8 cellular contexts compared by ENCODE assay signal in the genomic region with DNA sequence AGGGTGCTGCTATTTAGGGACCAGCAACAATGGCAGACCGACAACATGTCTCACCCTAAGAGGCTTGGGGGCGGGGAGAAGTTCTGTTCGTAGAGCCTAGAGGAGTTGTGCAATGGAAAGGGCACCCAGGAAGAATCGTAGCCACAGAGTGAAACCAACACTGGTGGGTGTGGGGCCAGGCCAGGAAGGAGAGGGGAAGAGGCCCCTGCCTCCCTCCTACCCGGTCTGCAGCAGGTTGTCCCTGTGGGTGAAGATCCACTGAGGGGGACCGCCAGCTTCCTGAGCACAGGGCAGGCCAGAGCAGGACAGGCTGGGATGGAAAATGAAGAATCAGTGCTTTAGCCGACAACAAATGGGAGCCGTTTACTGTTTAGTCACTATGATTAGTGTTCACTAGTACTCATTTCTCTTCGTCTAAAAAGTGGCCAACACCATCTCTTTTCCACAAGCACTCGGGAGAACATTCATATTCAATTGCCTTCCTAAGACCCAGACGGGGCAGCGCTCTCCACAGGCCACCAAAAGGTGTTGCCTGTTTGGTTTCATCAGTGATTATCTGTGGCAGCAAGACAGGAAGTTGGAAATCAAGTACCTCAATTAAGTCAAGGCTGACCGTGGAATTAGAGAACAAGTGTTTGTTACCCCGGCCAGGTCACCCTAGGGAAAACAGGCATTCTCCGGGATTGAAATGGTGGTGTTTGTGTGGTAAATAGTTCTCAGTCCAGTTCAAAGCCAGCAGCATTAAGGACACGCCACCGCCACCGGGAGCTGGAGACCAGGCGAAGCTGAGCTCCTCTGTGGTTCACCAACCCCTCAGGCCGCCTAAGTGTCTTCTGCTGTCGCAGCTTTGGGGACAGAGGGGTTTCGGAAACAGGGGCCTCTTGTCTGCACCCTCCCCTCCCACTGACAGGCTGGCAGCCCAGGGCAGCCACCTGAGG. TPM values are rescaled to one million over a fixed set of nuclear protein-coding genes. Genes with fewer than 3 reads are reported as not detected.
A peak's percentile ranks its signal among the peaks of the same experiment; 100 is the strongest.
DNase-seq lines count a peak whose midpoint lies in the region; ATAC-seq and TF ChIP-seq lines count a peak whose summit lies in the region.

No MANE protein-coding gene starts in this region.

- no peak for TF ChIP-seq POLR2A in gastrocnemius medialis (IDR thresholded peaks at IDR 0.05)

- H3K9me2 ChIP-seq in OCI-LY1 (ENCODE audit: low read depth, low read length), result no peaks in the 10 kb centered on the region

- DNase-seq in activated effector memory CD4-positive, alpha-beta T cell treated with anti-CD3 and anti-CD28 coated beads, Interleukin-2, amount 50 U/mL, for 16 hours, result peak; percentile 82
- DNase-seq in right atrium auricular region (ENCODE audit: low spot score) (no peak), gastrocnemius medialis (peak in 1 of 2 donors; percentile 36), NCI-H1105 (lab: John Stamatoyannopoulos, UW) (no peak)

- H3K9me3 ChIP-seq in OCI-LY1 (ENCODE audit: low read length), result no peaks in the 10 kb centered on the region
- H3K9me3 ChIP-seq in right atrium auricular region, result no peaks in the 10 kb centered on the region
- no peaks in the 10 kb centered on the region for H3K9me3 ChIP-seq in gastrocnemius medialis

- TF ChIP-seq CTCF in OCI-LY1 (IDR thresholded peaks at IDR 0.05; ENCODE audit: low read length), result peak; percentile 4; the same call in 1 of the 2 replicates
- no peak for TF ChIP-seq CTCF in right atrium auricular region (IDR thresholded peaks at IDR 0.05)
- TF ChIP-seq CTCF in gastrocnemius medialis (IDR thresholded peaks at IDR 0.05 in 4 of 5, conservative IDR thresholded peaks at IDR 0.05 in 1 of 5), result no peak

- intact Hi-C loops in gastrocnemius medialis (cut with DNase I; ENCODE audit: low total_unique reads), result loop anchor here (1.0 kb wide), 3 partner anchors 48 to 101 kb away; partner anchors contain the start of gene TUBGCP3

- H2AFZ ChIP-seq in OCI-LY1 (ENCODE audit: low read length), result no peak overlapping the region

- 0 out of 2 replicates have a peak, but pooled peaks cover 2% of the 10 kb centered on the region for H4K20me1 ChIP-seq in OCI-LY1 (ENCODE audit: insufficient read depth, low read length)

- peak overlapping the region; percentile 75 for H3K4me2 ChIP-seq in OCI-LY1 (ENCODE audit: low read length)

- H3K27ac ChIP-seq in OCI-LY1 (ENCODE audit: low read depth, low read length, poor library complexity, severe bottlenecking) (no peak overlapping the region), right atrium auricular region (peak overlapping the region; percentile 95 to 98), gastrocnemius medialis (peak overlapping the region; percentile 84 to 96 (median 90))

- H3K27me3 ChIP-seq in OCI-LY1 (ENCODE audit: insufficient read depth, low read length) (peaks cover 14% of the 10 kb centered on the region), right atrium auricular region (no peaks in the 10 kb centered on the region), gastrocnemius medialis (no peaks in the 10 kb centered on the region)

- H3K4me3 ChIP-seq in OCI-LY1 (ENCODE audit: low read depth, low read length, poor library complexity, severe bottlenecking) (peak overlapping the region; percentile 85), right atrium auricular region (peak overlapping the region; percentile 69 to 81), gastrocnemius medialis (peak overlapping the region; percentile 71 to 92 (median 79))

- peaks cover 41% of the 10 kb centered on the region for H3K4me1 ChIP-seq in OCI-LY1 (ENCODE audit: insufficient read depth, low read length, severe bottlenecking)
- peaks cover 0 to 33% of the 10 kb centered on the region in 2 donors for H3K4me1 ChIP-seq in right atrium auricular region
- peaks cover 16 to 23% of the 10 kb centered on the region in 2 donors for H3K4me1 ChIP-seq in gastrocnemius medialis

- peak; percentile 0 for ATAC-seq in GM19455 (IDR thresholded peaks at IDR 0.05; ENCODE audit: unreplicated experiment)
- ATAC-seq in gastrocnemius medialis, result peak in 1 of 2 donors; percentile 10
- no peak for ATAC-seq in HG02885 (IDR thresholded peaks at IDR 0.05; ENCODE audit: poor library complexity, unreplicated experiment)
- no peak for ATAC-seq in GM19397 (IDR thresholded peaks at IDR 0.05; ENCODE audit: unreplicated experiment)

- H3K36me3 ChIP-seq in OCI-LY1 (ENCODE audit: insufficient read depth, low read length) (no peaks in the 10 kb centered on the region; the same call in 1 of the 2 replicates), right atrium auricular region (no peaks in the 10 kb centered on the region), gastrocnemius medialis (no peaks in the 10 kb centered on the region)

- peak overlapping the region; percentile 77 for H3K9ac ChIP-seq in OCI-LY1 (ENCODE audit: low read length)

- H3F3A ChIP-seq in OCI-LY1 (ENCODE audit: insufficient read depth, low read length), result no peaks in the 10 kb centered on the region

- in situ Hi-C loops in gastrocnemius medialis (cut with MboI; ENCODE audit: low sequenced_read_pairs in 4 of 4), result no loop called here

- H3K79me2 ChIP-seq in OCI-LY1 (ENCODE audit: insufficient read depth, low read length), result no peaks in the 10 kb centered on the region

RNA-seq across cellular contexts. Expression of gene ATP11A, which starts 1.0 kb away (rescaled TPM):
- total RNA-seq in right atrium auricular region (10 to 100 TPM; 31.8 to 48.6 TPM), gastrocnemius medialis (10 to 100 TPM; 10.0 to 14.2 (median 12.6) TPM)
